1 cellular context compared by ENCODE assay signal in the genomic region with DNA sequence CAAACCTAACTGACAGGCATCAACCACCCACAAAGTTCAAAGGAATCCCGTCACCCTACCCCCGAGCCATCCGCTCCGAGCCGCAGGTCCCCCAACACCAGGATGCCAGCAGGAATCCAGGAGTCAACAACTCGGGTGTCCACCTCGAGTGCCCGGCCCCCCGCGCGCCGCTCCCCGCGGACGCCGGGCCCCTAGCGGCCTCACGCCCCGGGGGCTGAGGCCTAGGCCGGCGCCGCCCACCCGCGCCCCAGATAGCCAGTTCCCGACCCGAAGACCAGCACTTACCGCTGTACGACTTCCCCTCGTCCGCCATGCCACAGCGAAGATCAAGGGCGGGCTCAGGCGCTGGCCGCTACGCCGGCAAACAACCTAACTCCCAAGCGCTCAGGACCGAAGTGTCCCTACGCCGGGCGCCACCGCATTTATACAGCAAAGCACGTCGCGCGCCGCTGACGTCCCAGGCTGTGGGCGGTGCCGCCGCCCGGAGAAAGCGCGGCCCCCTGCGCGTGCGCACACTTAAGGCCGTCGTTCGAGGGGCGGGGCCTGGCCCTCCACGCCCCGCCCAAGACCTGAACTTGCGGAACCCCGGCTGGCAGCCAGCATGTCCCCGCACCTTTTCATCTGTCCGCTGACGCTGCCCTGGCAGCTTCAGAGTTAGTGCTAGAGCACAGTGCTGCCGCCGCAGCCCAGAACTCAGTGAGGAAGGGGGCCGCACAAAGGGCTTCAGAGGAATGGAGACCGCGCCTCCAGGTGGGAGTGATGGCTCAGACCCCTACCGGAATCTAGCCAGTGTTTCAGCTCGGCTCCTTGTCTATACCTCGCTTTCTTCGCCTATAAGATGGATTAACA.
TF ChIP-seq lines count a peak whose summit lies in the region.

TSS of gene NXF1 (minus strand) at position 397 of the 849 bp plus-strand sequence. CDS start at position 313, 84 bp downstream.

TF ChIP-seq in HEK293, 187 proteins besides CTCF, POLR2A, EP300 and RAD21 (continued from another document and continues in another):
- TF ChIP-seq ZNF266 (tag by site-specific recombination; IDR thresholded peaks at IDR 0.05; ENCODE audit: low read depth) (no peak), ZNF560 (tag by site-specific recombination; IDR thresholded peaks at IDR 0.05; ENCODE audit: borderline replicate concordance) (no peak), ZNF596 (tag by site-specific recombination; IDR thresholded peaks at IDR 0.05) (no peak), ZNF366 (tag by site-specific recombination; conservative IDR thresholded peaks at IDR 0.05) (no peak), ZNF571 (tag by site-specific recombination; IDR thresholded peaks at IDR 0.05) (no peak), ZEB2 (tag by site-specific recombination; IDR thresholded peaks at IDR 0.05) (peak; percentile 57), ZBTB20 (tag by site-specific recombination; IDR thresholded peaks at IDR 0.05) (peak; percentile 44; the same call in 1 of the 2 replicates), OVOL3 (tag by site-specific recombination; IDR thresholded peaks at IDR 0.05) (no peak), ZNF132 (tag by site-specific recombination; IDR thresholded peaks at IDR 0.05; ENCODE audit: borderline replicate concordance) (no peak), SALL2 (tag by site-specific recombination; IDR thresholded peaks at IDR 0.05; ENCODE audit: borderline replicate concordance) (no peak), ZNF660 (tag by site-specific recombination; IDR thresholded peaks at IDR 0.05) (peak; percentile 84), ZNF394 (tag by site-specific recombination; IDR thresholded peaks at IDR 0.05; ENCODE audit: borderline replicate concordance) (peak; percentile 28; the same call in 1 of the 2 replicates), ZNF202 (tag by site-specific recombination; IDR thresholded peaks at IDR 0.05; ENCODE audit: borderline replicate concordance) (no peak), ZNF223 (tag by site-specific recombination; IDR thresholded peaks at IDR 0.05) (no peak), ZNF138 (tag by site-specific recombination; IDR thresholded peaks at IDR 0.05; ENCODE audit: borderline replicate concordance) (no peak), ZNF211 (tag by site-specific recombination; IDR thresholded peaks at IDR 0.05; ENCODE audit: low read depth) (no peak), ZNF791 (tag by site-specific recombination; IDR thresholded peaks at IDR 0.05) (no peak), ZNF776 (tag by site-specific recombination; IDR thresholded peaks at IDR 0.05; ENCODE audit: borderline replicate concordance) (no peak), REPIN1 (tag by site-specific recombination; IDR thresholded peaks at IDR 0.05; ENCODE audit: low read depth) (no peak), ZFP41 (tag by site-specific recombination; IDR thresholded peaks at IDR 0.05; ENCODE audit: borderline replicate concordance) (no peak), ZNF280C (tag by site-specific recombination; IDR thresholded peaks at IDR 0.05) (no peak), ZNF114 (tag by site-specific recombination; IDR thresholded peaks at IDR 0.05) (no peak), GLIS1 (tag by site-specific recombination; IDR thresholded peaks at IDR 0.05) (peak; percentile 52; the same call in 1 of the 2 replicates), ZNF530 (tag by site-specific recombination; IDR thresholded peaks at IDR 0.05; ENCODE audit: low read depth) (no peak), TCF7L2 (IDR thresholded peaks at IDR 0.05; ENCODE audit: borderline replicate concordance, low read depth, low read length) (no peak), ZNF561 (tag by site-specific recombination; IDR thresholded peaks at IDR 0.05; ENCODE audit: borderline replicate concordance) (no peak), ZNF707 (tag by site-specific recombination; IDR thresholded peaks at IDR 0.05) (no peak), EGR2 (tag by site-specific recombination; IDR thresholded peaks at IDR 0.05; ENCODE audit: low read depth) (0 out of 2 replicates have a peak, but pooled peaks have one; percentile 40), ZBTB44 (tag by site-specific recombination; IDR thresholded peaks at IDR 0.05) (no peak), ZNF311 (tag by site-specific recombination; IDR thresholded peaks at IDR 0.05; ENCODE audit: borderline replicate concordance) (no peak), ZNF610 (tag by site-specific recombination; IDR thresholded peaks at IDR 0.05; ENCODE audit: borderline replicate concordance) (no peak), ZNF169 (tag by site-specific recombination; IDR thresholded peaks at IDR 0.05) (no peak), ZNF677 (tag by site-specific recombination; IDR thresholded peaks at IDR 0.05) (no peak), ZNF292 (tag by site-specific recombination; IDR thresholded peaks at IDR 0.05; ENCODE audit: borderline replicate concordance, low read depth) (no peak), ZFP3 (tag by site-specific recombination; IDR thresholded peaks at IDR 0.05; ENCODE audit: low read depth) (no peak), ZNF529 (tag by site-specific recombination; IDR thresholded peaks at IDR 0.05; ENCODE audit: insufficient replicate concordance) (no peak), ZNF843 (tag by site-specific recombination; IDR thresholded peaks at IDR 0.05) (no peak), HOXD13 (CRISPR knock-in tag; IDR thresholded peaks at IDR 0.05; ENCODE audit: borderline replicate concordance) (no peak)
- TF ChIP-seq, protein P1, sequence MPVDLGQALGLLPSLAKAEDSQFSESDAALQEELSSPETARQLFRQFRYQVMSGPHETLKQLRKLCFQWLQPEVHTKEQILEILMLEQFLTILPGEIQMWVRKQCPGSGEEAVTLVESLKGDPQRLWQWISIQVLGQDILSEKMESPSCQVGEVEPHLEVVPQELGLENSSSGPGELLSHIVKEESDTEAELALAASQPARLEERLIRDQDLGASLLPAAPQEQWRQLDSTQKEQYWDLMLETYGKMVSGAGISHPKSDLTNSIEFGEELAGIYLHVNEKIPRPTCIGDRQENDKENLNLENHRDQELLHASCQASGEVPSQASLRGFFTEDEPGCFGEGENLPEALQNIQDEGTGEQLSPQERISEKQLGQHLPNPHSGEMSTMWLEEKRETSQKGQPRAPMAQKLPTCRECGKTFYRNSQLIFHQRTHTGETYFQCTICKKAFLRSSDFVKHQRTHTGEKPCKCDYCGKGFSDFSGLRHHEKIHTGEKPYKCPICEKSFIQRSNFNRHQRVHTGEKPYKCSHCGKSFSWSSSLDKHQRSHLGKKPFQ (tag by site-specific recombination; IDR thresholded peaks at IDR 0.05) = no peak
- TF ChIP-seq, protein P2, sequence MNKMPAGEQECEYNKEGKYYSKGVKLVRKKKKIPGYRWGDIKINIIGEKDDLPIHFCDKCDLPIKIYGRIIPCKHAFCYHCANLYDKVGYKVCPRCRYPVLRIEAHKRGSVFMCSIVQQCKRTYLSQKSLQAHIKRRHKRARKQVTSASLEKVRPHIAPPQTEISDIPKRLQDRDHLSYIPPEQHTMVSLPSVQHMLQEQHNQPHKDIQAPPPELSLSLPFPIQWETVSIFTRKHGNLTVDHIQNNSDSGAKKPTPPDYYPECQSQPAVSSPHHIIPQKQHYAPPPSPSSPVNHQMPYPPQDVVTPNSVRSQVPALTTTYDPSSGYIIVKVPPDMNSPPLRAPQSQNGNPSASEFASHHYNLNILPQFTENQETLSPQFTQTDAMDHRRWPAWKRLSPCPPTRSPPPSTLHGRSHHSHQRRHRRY (tag by site-specific recombination; IDR thresholded peaks at IDR 0.05) = no peak
- TF ChIP-seq, protein P3, sequence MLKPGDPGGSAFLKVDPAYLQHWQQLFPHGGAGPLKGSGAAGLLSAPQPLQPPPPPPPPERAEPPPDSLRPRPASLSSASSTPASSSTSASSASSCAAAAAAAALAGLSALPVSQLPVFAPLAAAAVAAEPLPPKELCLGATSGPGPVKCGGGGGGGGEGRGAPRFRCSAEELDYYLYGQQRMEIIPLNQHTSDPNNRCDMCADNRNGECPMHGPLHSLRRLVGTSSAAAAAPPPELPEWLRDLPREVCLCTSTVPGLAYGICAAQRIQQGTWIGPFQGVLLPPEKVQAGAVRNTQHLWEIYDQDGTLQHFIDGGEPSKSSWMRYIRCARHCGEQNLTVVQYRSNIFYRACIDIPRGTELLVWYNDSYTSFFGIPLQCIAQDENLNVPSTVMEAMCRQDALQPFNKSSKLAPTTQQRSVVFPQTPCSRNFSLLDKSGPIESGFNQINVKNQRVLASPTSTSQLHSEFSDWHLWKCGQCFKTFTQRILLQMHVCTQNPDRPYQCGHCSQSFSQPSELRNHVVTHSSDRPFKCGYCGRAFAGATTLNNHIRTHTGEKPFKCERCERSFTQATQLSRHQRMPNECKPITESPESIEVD (tag by site-specific recombination; IDR thresholded peaks at IDR 0.05) = no peak
- TF ChIP-seq, protein P4, sequence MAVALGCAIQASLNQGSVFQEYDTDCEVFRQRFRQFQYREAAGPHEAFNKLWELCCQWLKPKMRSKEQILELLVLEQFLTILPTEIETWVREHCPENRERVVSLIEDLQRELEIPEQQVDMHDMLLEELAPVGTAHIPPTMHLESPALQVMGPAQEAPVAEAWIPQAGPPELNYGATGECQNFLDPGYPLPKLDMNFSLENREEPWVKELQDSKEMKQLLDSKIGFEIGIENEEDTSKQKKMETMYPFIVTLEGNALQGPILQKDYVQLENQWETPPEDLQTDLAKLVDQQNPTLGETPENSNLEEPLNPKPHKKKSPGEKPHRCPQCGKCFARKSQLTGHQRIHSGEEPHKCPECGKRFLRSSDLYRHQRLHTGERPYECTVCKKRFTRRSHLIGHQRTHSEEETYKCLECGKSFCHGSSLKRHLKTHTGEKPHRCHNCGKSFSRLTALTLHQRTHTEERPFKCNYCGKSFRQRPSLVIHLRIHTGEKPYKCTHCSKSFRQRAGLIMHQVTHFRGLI (tag by site-specific recombination; IDR thresholded peaks at IDR 0.05) = no peak
- TF ChIP-seq, protein P5, sequence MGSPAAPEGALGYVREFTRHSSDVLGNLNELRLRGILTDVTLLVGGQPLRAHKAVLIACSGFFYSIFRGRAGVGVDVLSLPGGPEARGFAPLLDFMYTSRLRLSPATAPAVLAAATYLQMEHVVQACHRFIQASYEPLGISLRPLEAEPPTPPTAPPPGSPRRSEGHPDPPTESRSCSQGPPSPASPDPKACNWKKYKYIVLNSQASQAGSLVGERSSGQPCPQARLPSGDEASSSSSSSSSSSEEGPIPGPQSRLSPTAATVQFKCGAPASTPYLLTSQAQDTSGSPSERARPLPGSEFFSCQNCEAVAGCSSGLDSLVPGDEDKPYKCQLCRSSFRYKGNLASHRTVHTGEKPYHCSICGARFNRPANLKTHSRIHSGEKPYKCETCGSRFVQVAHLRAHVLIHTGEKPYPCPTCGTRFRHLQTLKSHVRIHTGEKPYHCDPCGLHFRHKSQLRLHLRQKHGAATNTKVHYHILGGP (tag by site-specific recombination; IDR thresholded peaks at IDR 0.05) = no peak
- TF ChIP-seq, protein P6, sequence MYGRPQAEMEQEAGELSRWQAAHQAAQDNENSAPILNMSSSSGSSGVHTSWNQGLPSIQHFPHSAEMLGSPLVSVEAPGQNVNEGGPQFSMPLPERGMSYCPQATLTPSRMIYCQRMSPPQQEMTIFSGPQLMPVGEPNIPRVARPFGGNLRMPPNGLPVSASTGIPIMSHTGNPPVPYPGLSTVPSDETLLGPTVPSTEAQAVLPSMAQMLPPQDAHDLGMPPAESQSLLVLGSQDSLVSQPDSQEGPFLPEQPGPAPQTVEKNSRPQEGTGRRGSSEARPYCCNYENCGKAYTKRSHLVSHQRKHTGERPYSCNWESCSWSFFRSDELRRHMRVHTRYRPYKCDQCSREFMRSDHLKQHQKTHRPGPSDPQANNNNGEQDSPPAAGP (tag by site-specific recombination; IDR thresholded peaks at IDR 0.05) = peak; percentile 40; the same call in 1 of the 2 replicates
- TF ChIP-seq, protein P7, sequence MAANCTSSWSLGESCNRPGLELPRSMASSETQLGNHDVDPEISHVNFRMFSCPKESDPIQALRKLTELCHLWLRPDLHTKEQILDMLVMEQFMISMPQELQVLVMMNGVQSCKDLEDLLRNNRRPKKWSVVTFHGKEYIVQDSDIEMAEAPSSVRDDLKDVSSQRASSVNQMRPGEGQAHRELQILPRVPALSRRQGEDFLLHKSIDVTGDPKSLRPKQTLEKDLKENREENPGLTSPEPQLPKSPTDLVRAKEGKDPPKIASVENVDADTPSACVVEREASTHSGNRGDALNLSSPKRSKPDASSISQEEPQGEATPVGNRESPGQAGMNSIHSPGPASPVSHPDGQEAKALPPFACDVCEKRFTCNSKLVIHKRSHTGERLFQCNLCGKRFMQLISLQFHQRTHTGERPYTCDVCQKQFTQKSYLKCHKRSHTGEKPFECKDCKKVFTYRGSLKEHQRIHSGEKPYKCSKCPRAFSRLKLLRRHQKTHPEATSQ (tag by site-specific recombination; IDR thresholded peaks at IDR 0.05) = peak; percentile 89
- TF ChIP-seq, protein P8, sequence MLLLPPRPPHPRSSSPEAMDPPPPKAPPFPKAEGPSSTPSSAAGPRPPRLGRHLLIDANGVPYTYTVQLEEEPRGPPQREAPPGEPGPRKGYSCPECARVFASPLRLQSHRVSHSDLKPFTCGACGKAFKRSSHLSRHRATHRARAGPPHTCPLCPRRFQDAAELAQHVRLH (tag by site-specific recombination; IDR thresholded peaks at IDR 0.05) = no peak
